In genomic region chr2:218927411-218927810, GRCh38 we compare ENCODE assay signal across 20 cellular contexts. TPM values are rescaled to one million over a fixed set of nuclear protein-coding genes. Genes with fewer than 3 reads are reported as not detected.
A peak's percentile ranks its signal among the peaks of the same experiment; 100 is the strongest.
DNase-seq lines count a peak whose midpoint lies in the region; ATAC-seq and TF ChIP-seq lines count a peak whose summit lies in the region.
"Had no signal": no experiment of that assay in that cellular context is flagged by ENCODE, and none has a peak within 500 bp of the region (broad histone marks: within the 10 kb centered on the region; RNA-seq: fewer than 3 reads in every experiment).

No MANE protein-coding gene starts in this region.

- ATAC-seq in HG03045 (IDR thresholded peaks at IDR 0.05; ENCODE audit: unreplicated experiment) = no peak

- no peak for TF ChIP-seq CTCF in mesothelial cell of epicardium (IDR thresholded peaks at IDR 0.05; ENCODE audit: unreplicated experiment)

- peaks cover 14% of the 10 kb centered on the region for H3K36me3 Mint-ChIP-seq in mesothelial cell of epicardium
- H3K36me3 Mint-ChIP-seq: IgD-negative memory B cell had no signal

- H3K4me3 Mint-ChIP-seq in mesothelial cell of epicardium = no peak overlapping the region
- H3K4me3 Mint-ChIP-seq: CD4-positive, alpha-beta memory T cell; IgD-negative memory B cell; T-helper 2 cell treated with Interferon-gamma antibody and Interleukin-4, amounts not matched to agents 5 μg/mL and 100 μg/mL, for 36 hours had no signal

- peaks cover 19% of the 10 kb centered on the region for H3K9me3 Mint-ChIP-seq in mesothelial cell of epicardium

- DNase-seq in NCI-H2081 (lab: John Stamatoyannopoulos, UW) = peak; percentile 28 to 67
- no peak for DNase-seq in NCI-H2081 treated with DMSO at 0.1 percent for 48 hours (lab: John Stamatoyannopoulos, UW)
- peak in 2 of 3 experiments; percentile 57 to 91 for DNase-seq in NCI-H1417 (lab: John Stamatoyannopoulos, UW)
- DNase-seq in NCI-H748 (lab: John Stamatoyannopoulos, UW; ENCODE audit: unreplicated experiment) = peak; percentile 90
- no peak for DNase-seq in mesothelial cell of epicardium (ENCODE audit: low spot score in 2 of 2, unreplicated experiment in 2 of 2)
- DNase-seq in ecto neural progenitor cell (ENCODE audit: low spot score) = no peak
- DNase-seq in LoVo (ENCODE audit: low spot score) = no peak
- DNase-seq: CD4-positive, alpha-beta memory T cell; GF-D8; GM23248; Karpas-422; MM.1S; NCI-H1092; NCI-H187 treated with DMSO at 0.1 percent for 48 hours; NCI-H526; Right ventricle myocardium superior had no signal

- H3K27me3 Mint-ChIP-seq in mesothelial cell of epicardium (ENCODE audit: low read depth) = no peaks in the 10 kb centered on the region

- peaks cover 18% of the 10 kb centered on the region for H3K4me1 Mint-ChIP-seq in mesothelial cell of epicardium
- H3K4me1 Mint-ChIP-seq: CD4-positive, alpha-beta memory T cell had no signal

- H3K27ac Mint-ChIP-seq in mesothelial cell of epicardium = peak overlapping the region; percentile 65
- H3K27ac Mint-ChIP-seq: CD4-positive, alpha-beta memory T cell; IgD-negative memory B cell; T-helper 2 cell treated with Interferon-gamma antibody and Interleukin-4, amounts not matched to agents 5 μg/mL and 100 μg/mL, for 36 hours had no signal

RNA-seq across cellular contexts. Expression of gene CDK5R2, which starts 32.1 kb away (rescaled TPM):
- total RNA-seq in mesothelial cell of epicardium = 0.69 to 0.97 TPM (median 0.90 TPM) in 3 replicates
- total RNA-seq: CD4-positive, alpha-beta memory T cell; GM23248; Right ventricle myocardium superior had no signal

RNA-seq across cellular contexts. Expression of gene WNT10A, which starts 46.8 kb away (rescaled TPM):
- total RNA-seq in mesothelial cell of epicardium = 50.7 to 53.2 TPM (median 51.8 TPM) in 3 replicates
- total RNA-seq: GM23248, Right ventricle myocardium superior had no signal

RNA-seq across cellular contexts. Expression of gene FEV, which starts 57.6 kb away (rescaled TPM):
- total RNA-seq in mesothelial cell of epicardium = 0.16 to 0.29 TPM (median 0.22 TPM) in 3 replicates
- total RNA-seq: CD4-positive, alpha-beta memory T cell; GM23248; OCI-LY7; Right ventricle myocardium superior had no signal

Comparison
In these comparisons a context has a peak if more than half of its experiments do, and no peak if none do; other contexts are left out.
1. DNase-seq: peak in NCI-H2081 (2 of 2), NCI-H1417 (2 of 3) and NCI-H748 (single experiment); none in NCI-H2081 treated with DMSO at 0.1 percent for 48 hours (single experiment), mesothelial cell of epicardium (0 of 2), ecto neural progenitor cell (single experiment) and LoVo (single experiment).